Comparison of ENCODE assay signal across 11 cellular contexts in the genomic region with DNA sequence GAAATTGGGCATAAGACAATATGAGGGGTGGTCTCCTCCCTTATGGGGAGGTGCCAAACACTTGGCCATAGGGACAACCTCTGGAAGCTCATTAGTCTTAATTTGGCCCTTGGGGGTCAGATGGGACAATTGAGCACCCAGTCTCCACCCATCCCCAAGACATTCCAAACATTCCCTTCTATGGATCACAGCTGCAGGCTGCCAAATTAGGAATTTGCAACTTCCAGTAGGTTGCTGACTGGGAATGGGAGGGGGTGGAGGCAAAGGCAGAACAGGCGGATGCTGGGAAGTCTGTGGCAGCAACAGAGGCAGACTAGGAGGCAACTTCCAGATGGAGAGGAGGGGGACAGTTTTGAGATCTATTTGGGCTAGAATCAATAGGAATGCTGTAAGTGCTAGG. TPM values are rescaled to one million over a fixed set of nuclear protein-coding genes. Genes with fewer than 3 reads are reported as not detected.
A peak's percentile ranks its signal among the peaks of the same experiment; 100 is the strongest.
DNase-seq lines count a peak whose midpoint lies in the region; ATAC-seq, FAIRE-seq and TF ChIP-seq lines count a peak whose summit lies in the region.
"Had no signal": no experiment of that assay in that cellular context is flagged by ENCODE, and none has a peak within 500 bp of the region (broad histone marks: within the 10 kb centered on the region; RNA-seq: fewer than 3 reads in every experiment).

No MANE protein-coding gene starts in this region.

- FAIRE-seq in pancreas (lab: Jason Lieb, UNC): no peak

- TF ChIP-seq CTCF in neural crest cell (conservative IDR thresholded peaks at IDR 0.05) (no peak), pancreas (IDR thresholded peaks at IDR 0.05) (no peak)

- H3K36me3 ChIP-seq in CD4-positive, CD25-positive, alpha-beta regulatory T cell (ENCODE audit: control insufficient read depth, insufficient read depth, low read length): peaks cover 22% of the 10 kb centered on the region
- peaks cover 3% of the 10 kb centered on the region in 2 donors for H3K36me3 ChIP-seq in esophagus (ENCODE audit: control insufficient read depth in 2 of 2, insufficient read depth in 2 of 2, low read length in 1 of 2)
- H3K36me3 ChIP-seq in pancreas: peaks cover 4 to 16% (median 13%) of the 10 kb centered on the region in 3 donors

- 54 to 64% methylated on average over 1 of the region's 1 CpG for WGBS in esophagus, 2 donors
- WGBS in pancreas, 2 donors: 79 to 90% methylated on average over 1 of the region's 1 CpG

- peaks cover 6% of the 10 kb centered on the region for H3K36me3 Mint-ChIP-seq in CD4-positive, CD25-positive, alpha-beta regulatory T cell
- peaks cover 5% of the 10 kb centered on the region for H3K36me3 Mint-ChIP-seq in neural crest cell (ENCODE audit: low read depth)

- no peak overlapping the region for H3K4me3 ChIP-seq in CD4-positive, CD25-positive, alpha-beta regulatory T cell (ENCODE audit: low read depth, low read length)
- H3K4me3 ChIP-seq in esophagus (ENCODE audit: low read depth in 1 of 2, low read length in 2 of 2) (no peak overlapping the region), pancreas (no peak overlapping the region)

- H3K4me3 Mint-ChIP-seq in CD4-positive, CD25-positive, alpha-beta regulatory T cell: peak overlapping the region; percentile 17 to 94 (median 74)
- peak overlapping the region; percentile 72 for H3K4me3 Mint-ChIP-seq in neural crest cell

- H3K27ac Mint-ChIP-seq in CD4-positive, CD25-positive, alpha-beta regulatory T cell: no peak overlapping the region
- no peak overlapping the region for H3K27ac Mint-ChIP-seq in neural crest cell (ENCODE audit: unreplicated experiment)

- H3K4me1 Mint-ChIP-seq in CD4-positive, CD25-positive, alpha-beta regulatory T cell: peaks cover 0 to 36% (median 23%) of the 10 kb centered on the region in 4 donors
- peaks cover 28% of the 10 kb centered on the region for H3K4me1 Mint-ChIP-seq in neural crest cell

- no peaks in the 10 kb centered on the region for H3K27me3 ChIP-seq in CD4-positive, CD25-positive, alpha-beta regulatory T cell (ENCODE audit: control insufficient read depth, insufficient read depth, low read length)
- H3K27me3 ChIP-seq in esophagus (ENCODE audit: control insufficient read depth in 1 of 2, insufficient read depth in 2 of 2, low read length in 2 of 2) (no peaks in the 10 kb centered on the region), pancreas (no peaks in the 10 kb centered on the region)

- intact Hi-C loops in pancreas (cut with DNase I): no loop called here

- no peaks in the 10 kb centered on the region for H3K9me3 ChIP-seq in CD4-positive, CD25-positive, alpha-beta regulatory T cell (ENCODE audit: control insufficient read depth in 2 of 2, low read length in 2 of 2)
- H3K9me3 ChIP-seq in esophagus (ENCODE audit: control insufficient read depth in 2 of 2, insufficient read depth in 1 of 2, low read depth in 1 of 2, low read length in 1 of 2) (no peaks in the 10 kb centered on the region), pancreas (no peaks in the 10 kb centered on the region)

- peaks cover 17% of the 10 kb centered on the region for H3K4me1 ChIP-seq in CD4-positive, CD25-positive, alpha-beta regulatory T cell (ENCODE audit: control insufficient read depth, insufficient read depth, low read length, poor library complexity, severe bottlenecking)
- peaks cover 0 to 5% of the 10 kb centered on the region in 2 donors for H3K4me1 ChIP-seq in esophagus (ENCODE audit: control insufficient read depth in 2 of 2, insufficient read depth in 2 of 2, low read length in 1 of 2)
- H3K4me1 ChIP-seq in pancreas: peaks cover 8 to 9% (median 9%) of the 10 kb centered on the region in 3 donors

- no peaks in the 10 kb centered on the region for H3K9me3 Mint-ChIP-seq in CD4-positive, CD25-positive, alpha-beta regulatory T cell
- H3K9me3 Mint-ChIP-seq in neural crest cell: peaks cover 3% of the 10 kb centered on the region

- no peaks in the 10 kb centered on the region for H3K27me3 Mint-ChIP-seq in CD4-positive, CD25-positive, alpha-beta regulatory T cell
- H3K27me3 Mint-ChIP-seq in neural crest cell (ENCODE audit: low read depth): peaks cover 4% of the 10 kb centered on the region

- DNase-seq in CD4-positive, CD25-positive, alpha-beta regulatory T cell: no peak
- DNase-seq in M059J (ENCODE audit: low read depth) (peak; percentile 61), neural crest cell (ENCODE audit: low read depth, low spot score) (no peak), pancreas (no peak), NCI-H1105 (lab: John Stamatoyannopoulos, UW) (no peak)
- DNase-seq: activated CD4-positive, CD25-positive, alpha-beta regulatory T cell; NCI-H2029; retina had no signal

- ATAC-seq in CD4-positive, CD25-positive, alpha-beta regulatory T cell (ENCODE audit: low read depth in 2 of 2): no peak
- ATAC-seq in HG02588 (IDR thresholded peaks at IDR 0.05; ENCODE audit: unreplicated experiment) (no peak), GM19395 (IDR thresholded peaks at IDR 0.05; ENCODE audit: unreplicated experiment) (no peak), pancreas (no peak)

- no peak overlapping the region for H3K27ac ChIP-seq in CD4-positive, CD25-positive, alpha-beta regulatory T cell (ENCODE audit: insufficient read depth, low read length, poor library complexity, severe bottlenecking)
- peak overlapping the region; percentile 21 to 44 for H3K27ac ChIP-seq in esophagus (ENCODE audit: low read depth in 2 of 2, low read length in 1 of 2)
- no peak overlapping the region for H3K27ac ChIP-seq in pancreas

RNA-seq across cellular contexts. Expression of gene PDHB, which starts 1.4 kb away (rescaled TPM):
- 40.1 TPM for total RNA-seq in CD4-positive, CD25-positive, alpha-beta regulatory T cell
- 100 to 1,000 TPM; 116 to 159 (median 133) TPM for polyA plus RNA-seq in CD4-positive, CD25-positive, alpha-beta regulatory T cell
- 172 and 254 TPM in 2 replicates for total RNA-seq in M059J (2014; rRNA removed; shearing (Covaris generic))
- polyA plus RNA-seq in esophagus: 10 to 100 TPM; 59.0 to 82.0 TPM
- total RNA-seq in neural crest cell: 63.5 and 71.4 TPM in 2 replicates
- total RNA-seq in pancreas: 10 to 100 TPM; 17.7 to 26.8 (median 23.9) TPM
- 10 to 100 TPM; 31.1 to 44.9 TPM for polyA plus RNA-seq in pancreas

RNA-seq across cellular contexts. Expression of gene KCTD6, which starts 56.9 kb away (rescaled TPM):
- total RNA-seq in CD4-positive, CD25-positive, alpha-beta regulatory T cell: 5.8 TPM
- polyA plus RNA-seq in CD4-positive, CD25-positive, alpha-beta regulatory T cell: 10 to 100 TPM in 2 of 4 donors, 1 to 10 TPM in 2; 8.1 to 14.3 (median 10.8) TPM
- 5.7 and 11.6 TPM in 2 replicates for total RNA-seq in M059J (2014; rRNA removed; shearing (Covaris generic))
- 10 to 100 TPM in 1 of 2 donors, 1 to 10 TPM in 1; 9.2 to 11.2 TPM for polyA plus RNA-seq in esophagus
- total RNA-seq in neural crest cell: 13.5 and 18.2 TPM in 2 replicates
- 1 to 10 TPM; 2.2 to 6.0 (median 3.5) TPM for total RNA-seq in pancreas
- 10 to 100 TPM in 1 of 2 donors, 1 to 10 TPM in 1; 4.8 to 13.8 TPM for polyA plus RNA-seq in pancreas

Comparison
In these comparisons a context has a peak if more than half of its experiments do, and no peak if none do; other contexts are left out.
1. H3K27ac ChIP-seq: peak in esophagus (2 of 2); none in CD4-positive, CD25-positive, alpha-beta regulatory T cell (single experiment) and pancreas (0 of 4).